Comparison of ENCODE assay signal across 9 cellular contexts in genomic region chr22:40040927-40041326, GRCh38. TPM values are rescaled to one million over a fixed set of nuclear protein-coding genes. Genes with fewer than 3 reads are reported as not detected.
A peak's percentile ranks its signal among the peaks of the same experiment; 100 is the strongest.
DNase-seq lines count a peak whose midpoint lies in the region; ATAC-seq and TF ChIP-seq lines count a peak whose summit lies in the region.
"Had no signal": no experiment of that assay in that cellular context is flagged by ENCODE, and none has a peak within 500 bp of the region (broad histone marks: within the 10 kb centered on the region; RNA-seq: fewer than 3 reads in every experiment).

No MANE protein-coding gene starts in this region.

- ATAC-seq in PC-3 (no peak), GM19463 (IDR thresholded peaks at IDR 0.05; ENCODE audit: unreplicated experiment) (no peak)

- TF ChIP-seq CTCF in PC-3 (conservative IDR thresholded peaks at IDR 0.05; ENCODE audit: low read depth, low read length) (no peak), GM13977 (IDR thresholded peaks at IDR 0.05; ENCODE audit: extremely low read depth, insufficient read depth, missing control alignments) (no peak)

- no TSS peak for BruUV-seq in PC-3 (replicated peaks; lab: Mats Ljungman, UMichigan)

- no peak overlapping the region for H3K4me3 ChIP-seq in PC-3 (ENCODE audit: low read length)
- no peak overlapping the region for H3K4me3 ChIP-seq in skin epidermis

- H3K27ac ChIP-seq in PC-3 (ENCODE audit: low read length) (no peak overlapping the region), skin epidermis (peak overlapping the region in 12 of 21 experiments; percentile 2 to 66 (median 14))

- intact Hi-C loops in PC-3 (cut with micrococcal nuclease), result loop anchor here (5.0 to 10.0 kb wide), 2 partner anchors 134 to 509 kb away; partner anchors contain the start of genes RPS19BP1 and TNRC6B

- peaks cover 24% of the 10 kb centered on the region for H3K4me1 ChIP-seq in PC-3 (ENCODE audit: insufficient read depth, low read length)

- H3K36me3 ChIP-seq in PC-3 (ENCODE audit: low read depth, low read length), result no peaks in the 10 kb centered on the region; the same call in 1 of the 2 replicates

- H4K20me1 ChIP-seq in PC-3 (ENCODE audit: low read length), result no peaks in the 10 kb centered on the region

- H3K9ac ChIP-seq in PC-3 (ENCODE audit: low read length), result no peak overlapping the region

- no peaks in the 10 kb centered on the region for H3K27me3 ChIP-seq in PC-3 (ENCODE audit: low read length)

- DNase-seq in HS-27A (ENCODE audit: low read depth), result peak; percentile 19
- peak; percentile 73 for DNase-seq in PC-3
- DNase-seq in fibroblast of peridontal ligament (ENCODE audit: extremely low read depth), result peak; percentile 46
- no peak for DNase-seq in effector CD4-positive, alpha-beta T cell
- DNase-seq in NCI-H510A (lab: John Stamatoyannopoulos, UW), result no peak
- no peak for DNase-seq in GM13977 (ENCODE audit: low spot score)
- DNase-seq: activated CD4-positive, alpha-beta T cell treated with anti-CD3 and anti-CD28 coated beads, Interleukin-2, amount 10 ng/mL, durations not matched to agents 24 days and 14 days had no signal

- H3K4me2 ChIP-seq in PC-3 (ENCODE audit: low read length), result no peak overlapping the region; the same call in 1 of the 2 replicates

- no peaks in the 10 kb centered on the region for H3F3A ChIP-seq in PC-3 (ENCODE audit: low read length, unreplicated experiment)

- POLR2A ChIA-PET in PC-3 (lab: Charles Lee; ENCODE audit: unreplicated experiment), result no interaction called here

- CTCF ChIA-PET in PC-3 (lab: Charles Lee), result no interaction called here

- no peak overlapping the region for H2AFZ ChIP-seq in PC-3 (ENCODE audit: low read length)

- in situ Hi-C loops in GM13977 (cut with MboI; ENCODE audit: low pct_unique_long_range_greater_than_20kb, low sequenced_read_pairs, unreplicated experiment), result no loop called here

- H3K9me3 ChIP-seq in PC-3 (ENCODE audit: low read length), result no peaks in the 10 kb centered on the region

- H3K79me2 ChIP-seq in PC-3 (ENCODE audit: low read length), result 0 out of 2 replicates have a peak, but pooled peaks cover 4% of the 10 kb centered on the region

- no peaks in the 10 kb centered on the region for H3K9me2 ChIP-seq in PC-3 (replicated peaks; ENCODE audit: low read length)

RNA-seq across cellular contexts. Expression of gene FAM83F, which starts 46.2 kb away (rescaled TPM):
- 5.5 and 9.2 TPM in 2 replicates for total RNA-seq in PC-3 (2014; rRNA removed)

Comparison
In these comparisons a context has a peak if more than half of its experiments do, and no peak if none do; other contexts are left out.
1. DNase-seq: peak in HS-27A (single experiment), PC-3 (single experiment) and fibroblast of peridontal ligament (single experiment); none in effector CD4-positive, alpha-beta T cell (single experiment), NCI-H510A (single experiment) and GM13977 (single experiment).